ENCODE assay signal across 11 cellular contexts in the genomic region with DNA sequence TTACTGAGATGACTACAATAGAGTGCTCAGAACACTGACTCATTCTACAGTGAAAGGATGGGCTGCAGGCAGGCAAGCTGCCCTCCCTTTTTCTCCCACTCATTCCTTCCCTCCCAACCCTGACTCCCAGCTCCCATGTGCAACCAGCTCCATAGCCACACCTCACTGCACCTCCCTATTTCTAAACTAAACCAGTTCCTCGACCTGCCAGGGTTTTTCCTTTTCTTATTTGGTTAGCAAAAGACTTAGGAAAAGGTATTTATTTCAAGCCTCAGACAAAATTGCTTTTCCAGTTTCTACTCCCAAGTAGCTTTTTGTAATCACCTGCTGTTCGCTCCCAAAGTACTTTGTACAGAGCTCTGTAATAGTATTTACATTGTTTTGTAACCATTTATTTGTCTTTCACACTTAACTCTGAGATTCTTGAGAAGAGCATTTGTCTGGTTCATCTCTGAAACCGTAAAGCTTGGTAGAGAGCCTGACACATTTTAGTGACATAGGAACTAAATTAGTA. TPM values are rescaled to one million over a fixed set of nuclear protein-coding genes. Genes with fewer than 3 reads are reported as not detected.
DNase-seq lines count a peak whose midpoint lies in the region; ATAC-seq and TF ChIP-seq lines count a peak whose summit lies in the region.
"Had no signal": no experiment of that assay in that cellular context is flagged by ENCODE, and none has a peak within 500 bp of the region (broad histone marks: within the 10 kb centered on the region; RNA-seq: fewer than 3 reads in every experiment).

No MANE protein-coding gene starts in this region.

- DNase-seq in GM04504 (ENCODE audit: low read depth) (peak; percentile 14), NCI-H748 treated with DMSO at 0.1 percent for 48 hours (lab: John Stamatoyannopoulos, UW) (peak; percentile 9), fibroblast of the aortic adventitia (ENCODE audit: low read depth) (peak; percentile 83), sciatic nerve (ENCODE audit: low spot score) (no peak), HUDEP-2 (lab: John Stamatoyannopoulos, UW; ENCODE audit: unreplicated experiment in 76 of 76) (no peak), GM10266 (ENCODE audit: extremely low spot score) (no peak), activated gamma-delta T cell treated with Interleukin-2 at 50 U/mL for 16 hours (no peak)
- DNase-seq: activated B cell treated with CpG ODN at 0.5 μM for 24 hours, NCI-H1105 had no signal

- TF ChIP-seq CTCF in fibroblast of the aortic adventitia (IDR thresholded peaks at IDR 0.05; ENCODE audit: insufficient read depth, low read length) = no peak
- no peak for TF ChIP-seq CTCF in GM10266 (IDR thresholded peaks at IDR 0.05; ENCODE audit: control insufficient read depth, insufficient read depth, low read depth, missing control alignments)

- intact Hi-C loops in sciatic nerve (cut with DNase I) = no loop called here

- ATAC-seq in sciatic nerve (peak; percentile 63), HG02885 (IDR thresholded peaks at IDR 0.05; ENCODE audit: poor library complexity, unreplicated experiment) (no peak)

- H3K4me3 ChIP-seq in fibroblast of the aortic adventitia (ENCODE audit: low read depth, low read length) = no peak overlapping the region

RNA-seq across cellular contexts. Expression of a gene that starts 2.2 kb away (rescaled TPM):
- total RNA-seq in fibroblast of the aortic adventitia (ENCODE audit: low replicate concordance) (23.3 and 138 TPM in 2 replicates), sciatic nerve (not detected)
- total RNA-seq: activated B cell treated with CpG ODN at 0.5 μM for 24 hours, ureter had no signal

RNA-seq across cellular contexts. Expression of a gene that starts 57.3 kb away (rescaled TPM):
- total RNA-seq in fibroblast of the aortic adventitia (ENCODE audit: low replicate concordance) = 0.25 and 4.5 TPM in 2 replicates
- 2.5 TPM for total RNA-seq in sciatic nerve
- total RNA-seq: activated B cell treated with CpG ODN at 0.5 μM for 24 hours had no signal

Comparison
In these comparisons a context has a peak if more than half of its experiments do, and no peak if none do; other contexts are left out.
1. DNase-seq: peak in GM04504 (single experiment), NCI-H748 treated with DMSO at 0.1 percent for 48 hours (single experiment) and fibroblast of the aortic adventitia (single experiment); none in sciatic nerve (single experiment), HUDEP-2 (0 of 76), GM10266 (single experiment) and activated gamma-delta T cell treated with Interleukin-2 at 50 U/mL for 16 hours (single experiment).
2. RNA of a gene that starts 2.2 kb away (total RNA-seq): 23.3 to 138 TPM in fibroblast of the aortic adventitia; not detected in sciatic nerve (single experiment); every median in the first group is over 10 times any median in the second.